In the genomic region with DNA sequence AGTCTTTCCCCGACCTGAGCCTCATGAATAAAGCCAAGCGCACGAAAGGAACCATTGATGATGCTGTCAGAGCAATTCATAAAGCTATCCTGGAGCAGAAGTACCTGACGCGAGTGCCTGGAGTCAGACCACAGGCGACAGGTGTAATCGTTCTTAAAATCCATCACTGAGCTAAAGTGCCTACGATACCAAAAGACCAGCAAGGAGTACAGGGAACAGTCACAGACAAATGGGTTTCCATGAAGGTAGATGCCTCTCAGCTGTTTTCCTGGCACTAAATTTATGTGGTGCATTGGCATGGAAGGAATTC, we compare ENCODE assay signal across 9 cellular contexts. TPM values are rescaled to one million over a fixed set of nuclear protein-coding genes. Genes with fewer than 3 reads are reported as not detected.
DNase-seq lines count a peak whose midpoint lies in the region; ATAC-seq, FAIRE-seq and TF ChIP-seq lines count a peak whose summit lies in the region.
"Had no signal": no experiment of that assay in that cellular context is flagged by ENCODE, and none has a peak within 500 bp of the region (broad histone marks: within the 10 kb centered on the region; RNA-seq: fewer than 3 reads in every experiment).

No MANE protein-coding gene starts in this region.

- peak overlapping the region; percentile 90 for H3K4me3 Mint-ChIP-seq in T-helper 2 cell treated with Interferon-gamma antibody and Interleukin-4, amounts not matched to agents 5 μg/mL and 100 μg/mL, for 36 hours
- peak overlapping the region; percentile 94 for H3K4me3 Mint-ChIP-seq in activated CD8-positive, alpha-beta T cell treated with anti-CD3 and anti-CD28 coated beads, Interleukin-2, amount 10 ng/mL, durations not matched to agents 7 days and 5 days
- peak overlapping the region; percentile 92 to 98 for H3K4me3 Mint-ChIP-seq in stimulated activated naive B cell treated with anti-CD40 and anti-IgM and Interleukin-4, amounts not matched to agents 10 μg/mL and 1 μg/mL and 100 μg/mL, for 72 hours

- H3K4me2 ChIP-seq in keratinocyte (ENCODE audit: control insufficient read depth, extremely low read depth, insufficient read depth, low read depth, low read length) = peak overlapping the region; percentile 92

- H3K27me3 ChIP-seq in keratinocyte (ENCODE audit: control insufficient read depth, extremely low read depth, insufficient read depth, low read length) = no peaks in the 10 kb centered on the region
- H3K27me3 ChIP-seq in Peyer's patch = no peaks in the 10 kb centered on the region

- dilution Hi-C loops in keratinocyte (cut with MboI; ENCODE audit: extremely low pct_ligation_motif_present, low sequenced_read_pairs) = no loop called here

- peaks cover 42% of the 10 kb centered on the region for H3K79me2 ChIP-seq in keratinocyte (ENCODE audit: control insufficient read depth, insufficient read depth, low read length)

- no peak for TF ChIP-seq POLR2A in Peyer's patch (IDR thresholded peaks at IDR 0.05)

- ATAC-seq in activated CD8-positive, alpha-beta T cell treated with anti-CD3 and anti-CD28 coated beads, Interleukin-2, amount 10 ng/mL, durations not matched to agents 7 days and 5 days = no peak
- no peak for ATAC-seq in stimulated activated naive B cell treated with anti-CD40 and anti-IgM and Interleukin-4, amounts not matched to agents 10 μg/mL and 1 μg/mL and 100 μg/mL, for 72 hours (replicated peaks)

- no peak overlapping the region for H2AFZ ChIP-seq in keratinocyte (ENCODE audit: control insufficient read depth, low read length)

- no peak for TF ChIP-seq CTCF in keratinocyte (optimal IDR thresholded peaks at IDR 0.05 in 1 of 3, IDR thresholded peaks at IDR 0.05 in 1 of 3, conservative IDR thresholded peaks at IDR 0.05 in 1 of 3; ENCODE audit: extremely low read depth in 1 of 3, insufficient read depth in 2 of 3, low read length in 3 of 3)
- no peak for TF ChIP-seq CTCF in Peyer's patch (IDR thresholded peaks at IDR 0.05)

- no peak overlapping the region for H3K27ac Mint-ChIP-seq in T-helper 2 cell treated with Interferon-gamma antibody and Interleukin-4, amounts not matched to agents 5 μg/mL and 100 μg/mL, for 36 hours
- H3K27ac Mint-ChIP-seq in activated CD8-positive, alpha-beta T cell treated with anti-CD3 and anti-CD28 coated beads, Interleukin-2, amount 10 ng/mL, durations not matched to agents 7 days and 5 days = no peak overlapping the region
- H3K27ac Mint-ChIP-seq in stimulated activated naive B cell treated with anti-CD40 and anti-IgM and Interleukin-4, amounts not matched to agents 10 μg/mL and 1 μg/mL and 100 μg/mL, for 72 hours = no peak overlapping the region

- peaks cover 44% of the 10 kb centered on the region for H3K4me1 ChIP-seq in keratinocyte (ENCODE audit: control insufficient read depth, extremely low read depth, insufficient read depth, low read length)
- peaks cover 0 to 3% (median 0%) of the 10 kb centered on the region in 4 donors for H3K4me1 ChIP-seq in Peyer's patch

- no peaks in the 10 kb centered on the region for H3K9me1 ChIP-seq in keratinocyte (ENCODE audit: control insufficient read depth, extremely low read depth, insufficient read depth, low read length)

- H3K36me3 Mint-ChIP-seq in T-helper 2 cell treated with Interferon-gamma antibody and Interleukin-4, amounts not matched to agents 5 μg/mL and 100 μg/mL, for 36 hours (ENCODE audit: low read depth) = no peaks in the 10 kb centered on the region
- H3K36me3 Mint-ChIP-seq in activated CD8-positive, alpha-beta T cell treated with anti-CD3 and anti-CD28 coated beads, Interleukin-2, amount 10 ng/mL, durations not matched to agents 7 days and 5 days (ENCODE audit: low read depth) = peaks cover 30% of the 10 kb centered on the region
- peaks cover 26 to 27% of the 10 kb centered on the region in 2 donors for H3K36me3 Mint-ChIP-seq in stimulated activated naive B cell treated with anti-CD40 and anti-IgM and Interleukin-4, amounts not matched to agents 10 μg/mL and 1 μg/mL and 100 μg/mL, for 72 hours

- FAIRE-seq in keratinocyte (lab: Jason Lieb, UNC) = peak; percentile 23

- no peaks in the 10 kb centered on the region for H3K9me3 Mint-ChIP-seq in T-helper 2 cell treated with Interferon-gamma antibody and Interleukin-4, amounts not matched to agents 5 μg/mL and 100 μg/mL, for 36 hours
- no peaks in the 10 kb centered on the region for H3K9me3 Mint-ChIP-seq in activated CD8-positive, alpha-beta T cell treated with anti-CD3 and anti-CD28 coated beads, Interleukin-2, amount 10 ng/mL, durations not matched to agents 7 days and 5 days (ENCODE audit: insufficient read depth)
- H3K9me3 Mint-ChIP-seq in stimulated activated naive B cell treated with anti-CD40 and anti-IgM and Interleukin-4, amounts not matched to agents 10 μg/mL and 1 μg/mL and 100 μg/mL, for 72 hours = no peaks in the 10 kb centered on the region

- H3K9me3 ChIP-seq in keratinocyte (ENCODE audit: control insufficient read depth, low read depth, low read length) = no peaks in the 10 kb centered on the region
- H3K9me3 ChIP-seq in Peyer's patch = no peaks in the 10 kb centered on the region

- H3K4me3 ChIP-seq in keratinocyte (ENCODE audit: control insufficient read depth in 2 of 3, extremely low read depth in 1 of 3, insufficient read depth in 2 of 3, low read depth in 1 of 3, low read length in 3 of 3) (peak overlapping the region; percentile 67 to 92 (median 71)), Peyer's patch (peak overlapping the region in 2 of 4 donors; percentile 10 to 85)
- H3K4me3 ChIP-seq: lung had no signal

- H3K27ac ChIP-seq in keratinocyte (ENCODE audit: control insufficient read depth, insufficient read depth, low read length) (no peak overlapping the region), Peyer's patch (peak overlapping the region in 1 of 4 donors; percentile 86)

- no peaks in the 10 kb centered on the region for H3K27me3 Mint-ChIP-seq in T-helper 2 cell treated with Interferon-gamma antibody and Interleukin-4, amounts not matched to agents 5 μg/mL and 100 μg/mL, for 36 hours (ENCODE audit: low read depth)
- no peaks in the 10 kb centered on the region for H3K27me3 Mint-ChIP-seq in activated CD8-positive, alpha-beta T cell treated with anti-CD3 and anti-CD28 coated beads, Interleukin-2, amount 10 ng/mL, durations not matched to agents 7 days and 5 days (ENCODE audit: low read depth)
- no peaks in the 10 kb centered on the region for H3K27me3 Mint-ChIP-seq in stimulated activated naive B cell treated with anti-CD40 and anti-IgM and Interleukin-4, amounts not matched to agents 10 μg/mL and 1 μg/mL and 100 μg/mL, for 72 hours

- H3K4me1 Mint-ChIP-seq in T-helper 2 cell treated with Interferon-gamma antibody and Interleukin-4, amounts not matched to agents 5 μg/mL and 100 μg/mL, for 36 hours (ENCODE audit: low read depth) = peaks cover 42% of the 10 kb centered on the region
- peaks cover 49% of the 10 kb centered on the region for H3K4me1 Mint-ChIP-seq in activated CD8-positive, alpha-beta T cell treated with anti-CD3 and anti-CD28 coated beads, Interleukin-2, amount 10 ng/mL, durations not matched to agents 7 days and 5 days (ENCODE audit: low read depth)
- peaks cover 30 to 55% of the 10 kb centered on the region in 2 donors for H3K4me1 Mint-ChIP-seq in stimulated activated naive B cell treated with anti-CD40 and anti-IgM and Interleukin-4, amounts not matched to agents 10 μg/mL and 1 μg/mL and 100 μg/mL, for 72 hours

- H3K36me3 ChIP-seq in keratinocyte (ENCODE audit: control insufficient read depth in 2 of 2, extremely low read depth in 1 of 2, insufficient read depth in 2 of 2, low read length in 2 of 2) = peaks cover 5 to 21% of the 10 kb centered on the region in 2 experiments
- no peaks in the 10 kb centered on the region for H3K36me3 ChIP-seq in Peyer's patch

- CTCF ChIA-PET in activated CD8-positive, alpha-beta T cell treated with anti-CD3 and anti-CD28 coated beads, Interleukin-2, amount 10 ng/mL, durations not matched to agents 7 days and 5 days (lab: Charles Lee) = interaction anchor here (0.8 to 4.0 kb wide), 13 partner anchors 8 to 886 kb away, joined by 3 to 47 read pairs (median 5); no protein-coding TSS in a partner anchor

- no peaks in the 10 kb centered on the region for H4K20me1 ChIP-seq in keratinocyte (ENCODE audit: control insufficient read depth, extremely low read depth, insufficient read depth, low read length)

- POLR2A ChIA-PET in activated CD8-positive, alpha-beta T cell treated with anti-CD3 and anti-CD28 coated beads, Interleukin-2, amount 10 ng/mL, durations not matched to agents 7 days and 5 days (lab: Charles Lee) = interaction anchor here (1.2 to 3.6 kb wide), 6 partner anchors 129 to 628 kb away, joined by 3 to 30 read pairs (median 19); a partner anchor contains a TSS

- H3K9ac ChIP-seq in keratinocyte (ENCODE audit: control insufficient read depth, extremely low read depth, insufficient read depth, low read length) = peak overlapping the region; percentile 93

- no peak for DNase-seq in T-helper 2 cell treated with Interferon-gamma antibody and Interleukin-4, amounts not matched to agents 5 μg/mL and 100 μg/mL, for 36 hours (ENCODE audit: low spot score)
- DNase-seq in T-helper 2 cell (no peak), keratinocyte (ENCODE audit: low read depth, low spot score) (no peak), cortex of kidney (lab: John Stamatoyannopoulos, UW) (no peak), Peyer's patch (no peak), glomerular visceral epithelial cell (ENCODE audit: extremely low spot score) (no peak)
- DNase-seq in activated CD8-positive, alpha-beta T cell treated with anti-CD3 and anti-CD28 coated beads, Interleukin-2, amount 10 ng/mL, durations not matched to agents 7 days and 5 days = no peak
- DNase-seq in stimulated activated naive B cell treated with anti-CD40 and anti-IgM and Interleukin-4, amounts not matched to agents 10 μg/mL and 1 μg/mL and 100 μg/mL, for 72 hours = no peak

RNA-seq across cellular contexts. Expression of a gene that starts 1.4 kb away (rescaled TPM):
- total RNA-seq in activated CD8-positive, alpha-beta T cell treated with anti-CD3 and anti-CD28 coated beads, Interleukin-2, amount 10 ng/mL, durations not matched to agents 7 days and 5 days = 10 to 100 TPM; 72.1 to 74.2 TPM
- 3.1 to 3.7 TPM (median 3.2 TPM) in 3 replicates for polyA plus RNA-seq in keratinocyte
- polyA plus RNA-seq in keratinocyte (2011; ENCODE audit: low read depth) = 2.0 TPM
- polyA plus RNA-seq in keratinocyte (2011; cell fraction: cytosol; rRNA removed) = 2.4 and 4.7 TPM in 2 replicates
- 7.8 and 13.8 TPM in 2 replicates for polyA plus RNA-seq in keratinocyte (2011; cell fraction: nucleus; rRNA removed)
- 5.1 and 8.0 TPM in 2 replicates for polyA plus RNA-seq in keratinocyte (2012; ENCODE audit: low replicate concordance)
- polyA minus RNA-seq in keratinocyte = 2.9 to 5.0 TPM (median 4.4 TPM) in 3 replicates
- 2.1 TPM for polyA minus RNA-seq in keratinocyte (2011; cell fraction: cytosol; rRNA and poly(A)+ RNA removed)
- 3.2 and 4.5 TPM in 2 replicates for polyA minus RNA-seq in keratinocyte (2011; cell fraction: nucleus; rRNA and poly(A)+ RNA removed)
- total RNA-seq in Peyer's patch = 10 to 100 TPM in 1 of 4 donors, 1 to 10 TPM in 2, not detected in 1; 1.9 to 11.6 (median 2.3) TPM

RNA-seq across cellular contexts. Expression of a gene that starts 1.7 kb away (rescaled TPM):
- 10 to 100 TPM; 10.2 TPM for total RNA-seq in activated CD8-positive, alpha-beta T cell treated with anti-CD3 and anti-CD28 coated beads, Interleukin-2, amount 10 ng/mL, durations not matched to agents 7 days and 5 days
- polyA plus RNA-seq in keratinocyte = 50.7 to 76.5 TPM (median 71.3 TPM) in 3 replicates
- 8.3 TPM for polyA plus RNA-seq in keratinocyte (2011; ENCODE audit: low read depth)
- 29.4 and 57.4 TPM in 2 replicates for polyA plus RNA-seq in keratinocyte (2011; cell fraction: cytosol; rRNA removed)
- 135 and 145 TPM in 2 replicates for polyA plus RNA-seq in keratinocyte (2011; cell fraction: nucleus; rRNA removed)
- 12.8 and 59.8 TPM in 2 replicates for polyA plus RNA-seq in keratinocyte (2012; ENCODE audit: low replicate concordance)
- 33.5 to 51.5 TPM (median 39.6 TPM) in 3 replicates for polyA minus RNA-seq in keratinocyte
- 30.3 TPM for polyA minus RNA-seq in keratinocyte (2011; cell fraction: cytosol; rRNA and poly(A)+ RNA removed)
- polyA minus RNA-seq in keratinocyte (2011; cell fraction: nucleus; rRNA and poly(A)+ RNA removed) = 45.1 and 74.9 TPM in 2 replicates
- total RNA-seq in Peyer's patch = 1 to 10 TPM; 1.6 to 7.4 (median 3.1) TPM

Comparison
In these comparisons a context has a peak if more than half of its experiments do, and no peak if none do; other contexts are left out.
1. RNA of a gene that starts 1.4 kb away (total RNA-seq): 72.1 to 74.2 TPM in activated CD8-positive, alpha-beta T cell treated with anti-CD3 and anti-CD28 coated beads, Interleukin-2, amount 10 ng/mL, durations not matched to agents 7 days and 5 days; 1.9 to 11.6 TPM in Peyer's patch; every median in the first group is over 4 times any median in the second.
2. Peak in every context shown above with its lines, with median percentiles within 50 percentile points of each other: H3K4me3 Mint-ChIP-seq.